In genomic region chr17:57915980-57916757, GRCh38 we compare ENCODE assay signal across 1 cellular context.
TF ChIP-seq lines count a peak whose summit lies in the region.

No MANE protein-coding gene starts in this region.

TF ChIP-seq in IMR-90, 13 proteins besides CTCF, POLR2A, EP300 and RAD21:
- TF ChIP-seq RFX5 (IDR thresholded peaks at IDR 0.05; ENCODE audit: low read depth, low read length) (no peak), BHLHE40 (IDR thresholded peaks at IDR 0.05; ENCODE audit: low read depth, low read length) (no peak), MAZ (IDR thresholded peaks at IDR 0.05; ENCODE audit: borderline replicate concordance, low read depth, low read length) (no peak), USF2 (IDR thresholded peaks at IDR 0.05; ENCODE audit: low read depth, low read length) (no peak), CEBPB (IDR thresholded peaks at IDR 0.05; ENCODE audit: low read depth, low read length) (no peak), CHD1 (IDR thresholded peaks at IDR 0.05; ENCODE audit: low read depth, low read length) (no peak), RCOR1 (IDR thresholded peaks at IDR 0.05; ENCODE audit: insufficient replicate concordance, low read length) (no peak), SMC3 (IDR thresholded peaks at IDR 0.05; ENCODE audit: low read depth, low read length) (no peak), MXI1 (IDR thresholded peaks at IDR 0.05; ENCODE audit: borderline replicate concordance, low read depth, low read length) (no peak), FOS (IDR thresholded peaks at IDR 0.05; ENCODE audit: low read depth, low read length) (no peak), MAFK (IDR thresholded peaks at IDR 0.05; ENCODE audit: low read depth, low read length) (no peak), NFE2L2 (IDR thresholded peaks at IDR 0.05; ENCODE audit: low read depth, low read length) (no peak)
- TF ChIP-seq, protein P1, sequence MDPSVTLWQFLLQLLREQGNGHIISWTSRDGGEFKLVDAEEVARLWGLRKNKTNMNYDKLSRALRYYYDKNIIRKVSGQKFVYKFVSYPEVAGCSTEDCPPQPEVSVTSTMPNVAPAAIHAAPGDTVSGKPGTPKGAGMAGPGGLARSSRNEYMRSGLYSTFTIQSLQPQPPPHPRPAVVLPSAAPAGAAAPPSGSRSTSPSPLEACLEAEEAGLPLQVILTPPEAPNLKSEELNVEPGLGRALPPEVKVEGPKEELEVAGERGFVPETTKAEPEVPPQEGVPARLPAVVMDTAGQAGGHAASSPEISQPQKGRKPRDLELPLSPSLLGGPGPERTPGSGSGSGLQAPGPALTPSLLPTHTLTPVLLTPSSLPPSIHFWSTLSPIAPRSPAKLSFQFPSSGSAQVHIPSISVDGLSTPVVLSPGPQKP (IDR thresholded peaks at IDR 0.05; ENCODE audit: borderline replicate concordance, low read depth, low read length): no peak
